In the genomic region with DNA sequence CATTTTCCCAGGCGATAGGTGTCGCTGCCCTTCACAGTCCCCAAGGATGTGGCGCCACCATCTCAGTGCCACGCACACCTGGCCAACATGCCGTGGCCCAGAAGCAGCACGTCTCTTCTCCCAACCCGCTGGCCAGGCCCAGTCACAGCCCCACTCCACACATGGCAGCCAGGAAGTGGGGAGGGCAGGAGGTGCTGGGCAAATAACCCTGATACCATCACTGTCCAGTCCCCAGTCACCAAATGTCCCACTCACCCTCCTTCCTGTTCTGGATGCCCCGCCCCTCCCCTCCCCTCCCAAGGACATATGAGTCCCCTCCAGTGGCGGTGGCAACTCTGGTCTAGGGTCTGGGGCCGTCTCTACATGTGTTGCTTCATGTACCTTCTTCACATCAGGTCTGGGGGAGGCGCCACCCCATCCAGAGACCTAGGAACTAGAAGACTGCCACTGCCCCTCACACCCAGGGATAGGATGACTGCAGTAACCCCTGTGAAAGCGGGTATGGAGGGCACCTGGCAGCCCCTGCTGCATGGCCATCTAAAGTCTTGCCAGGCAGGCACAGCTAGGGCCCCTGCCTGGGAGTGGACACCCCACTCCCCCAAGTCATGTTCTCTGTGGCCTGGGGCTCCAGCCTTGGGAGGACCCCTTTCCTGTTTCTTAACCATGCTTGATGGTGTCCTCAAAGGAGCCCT, we compare ENCODE assay signal across 1 cellular context.
TF ChIP-seq lines count a peak whose summit lies in the region.

No MANE protein-coding gene starts in this region.

TF ChIP-seq in liver, 16 proteins besides CTCF, POLR2A, EP300 and RAD21 (continued from another document):
- TF ChIP-seq NR2F2 (IDR thresholded peaks at IDR 0.05) (no peak), FOXA2 (IDR thresholded peaks at IDR 0.05) (no peak)
TF ChIP-seq in liver: peak in this region for 0.
